1 cellular context compared by ENCODE assay signal in the genomic region with DNA sequence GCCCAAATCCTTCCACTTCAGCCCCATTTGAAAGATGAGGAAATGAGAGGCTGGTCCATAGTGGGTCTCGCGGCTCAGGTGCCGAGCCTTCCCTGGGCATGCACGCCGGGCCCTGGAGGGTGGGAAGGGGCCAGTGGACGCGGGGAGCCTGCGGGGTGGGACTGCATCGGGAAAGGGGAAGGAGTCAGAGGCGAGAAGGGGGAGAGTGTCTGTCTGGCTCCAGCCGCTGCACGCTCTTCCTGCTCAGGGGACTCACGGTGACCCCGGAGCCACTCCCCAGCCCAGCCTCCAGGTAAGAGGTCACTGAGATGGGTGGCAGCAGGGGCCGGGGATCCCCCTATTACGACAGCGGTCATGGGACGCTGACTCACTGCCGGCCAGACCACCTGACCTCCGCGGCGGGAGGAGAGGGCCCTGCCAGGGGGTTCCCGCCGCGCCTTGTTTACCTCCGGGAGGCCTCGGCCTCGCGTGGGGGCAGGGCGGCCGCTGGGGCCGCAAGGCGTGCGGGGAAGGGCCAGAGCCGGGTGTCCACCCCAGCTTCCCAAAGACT.
TF ChIP-seq lines count a peak whose summit lies in the region.

No MANE protein-coding gene starts in this region.

TF ChIP-seq in HepG2, 621 proteins besides CTCF, POLR2A, EP300 and RAD21 (continued from another document and continues in another):
- TF ChIP-seq, protein P1, sequence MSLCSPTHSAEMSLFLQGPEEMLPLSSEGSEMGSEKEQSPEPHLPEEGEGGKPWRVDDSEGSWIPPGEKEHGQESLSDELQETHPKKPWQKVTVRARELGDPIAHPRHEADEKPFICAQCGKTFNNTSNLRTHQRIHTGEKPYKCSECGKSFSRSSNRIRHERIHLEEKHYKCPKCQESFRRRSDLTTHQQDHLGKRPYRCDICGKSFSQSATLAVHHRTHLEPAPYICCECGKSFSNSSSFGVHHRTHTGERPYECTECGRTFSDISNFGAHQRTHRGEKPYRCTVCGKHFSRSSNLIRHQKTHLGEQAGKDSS (CRISPR knock-in tag; IDR thresholded peaks at IDR 0.05; ENCODE audit: borderline replicate concordance, low read depth): no peak
- TF ChIP-seq ZNF629 (CRISPR knock-in tag; conservative IDR thresholded peaks at IDR 0.05) (peak; percentile 83), ZKSCAN8 (CRISPR knock-in tag; IDR thresholded peaks at IDR 0.05; ENCODE audit: borderline replicate concordance) (peak; percentile 60; the same call in 1 of the 2 replicates), SIX1 (CRISPR knock-in tag; IDR thresholded peaks at IDR 0.05; ENCODE audit: borderline replicate concordance) (no peak), XRCC5 (optimal IDR thresholded peaks at IDR 0.05; ENCODE audit: low read length) (peak; percentile 47), KDM3A (CRISPR knock-in tag; IDR thresholded peaks at IDR 0.05; ENCODE audit: low read depth) (peak; percentile 58; the same call in 1 of the 2 replicates), KDM4B (CRISPR knock-in tag; IDR thresholded peaks at IDR 0.05) (peak; percentile 82; the same call in 1 of the 2 replicates), ZNF543 (CRISPR knock-in tag; IDR thresholded peaks at IDR 0.05) (peak; percentile 83; the same call in 1 of the 2 replicates), ZNF761 (CRISPR knock-in tag; conservative IDR thresholded peaks at IDR 0.05) (peak; percentile 74), DNMT3B (CRISPR knock-in tag; conservative IDR thresholded peaks at IDR 0.05) (0 out of 2 replicates have a peak, but pooled peaks have one; percentile 73), SNAI1 (CRISPR knock-in tag; IDR thresholded peaks at IDR 0.05; ENCODE audit: borderline replicate concordance) (no peak), ZNF841 (CRISPR knock-in tag; IDR thresholded peaks at IDR 0.05; ENCODE audit: borderline replicate concordance) (0 out of 2 replicates have a peak, but pooled peaks have one; percentile 67), U2AF1 (optimal IDR thresholded peaks at IDR 0.05; ENCODE audit: low read depth, low read length) (peak; percentile 50), SAP130 (CRISPR knock-in tag; IDR thresholded peaks at IDR 0.05; ENCODE audit: low read depth) (peak; percentile 94), ZNF678 (CRISPR knock-in tag; IDR thresholded peaks at IDR 0.05) (no peak), CEBPG (CRISPR knock-in tag; IDR thresholded peaks at IDR 0.05) (peak; percentile 92), MBNL3 (CRISPR knock-in tag; conservative IDR thresholded peaks at IDR 0.05) (no peak), ZNF180 (CRISPR knock-in tag; IDR thresholded peaks at IDR 0.05; ENCODE audit: borderline replicate concordance, low read depth) (no peak), FLYWCH1 (CRISPR knock-in tag; IDR thresholded peaks at IDR 0.05) (peak; percentile 67; the same call in 1 of the 2 replicates), FOXK1 (CRISPR knock-in tag; IDR thresholded peaks at IDR 0.05; ENCODE audit: borderline replicate concordance, low read depth) (peak; percentile 99), ELF1 (CRISPR knock-in tag; IDR thresholded peaks at IDR 0.05) (peak; percentile 78), RFX5 (IDR thresholded peaks at IDR 0.05; ENCODE audit: low read depth, low read length) (no peak), RCOR2 (CRISPR knock-in tag; IDR thresholded peaks at IDR 0.05) (0 out of 2 replicates have a peak, but pooled peaks have one; percentile 15), CREM (IDR thresholded peaks at IDR 0.05) (peak; percentile 85), CREM (CRISPR knock-in tag; IDR thresholded peaks at IDR 0.05) (no peak), ZNF431 (CRISPR knock-in tag; IDR thresholded peaks at IDR 0.05; ENCODE audit: borderline replicate concordance, low read depth) (peak; percentile 78), SP140L (CRISPR knock-in tag; IDR thresholded peaks at IDR 0.05; ENCODE audit: borderline replicate concordance) (no peak), PITX1 (CRISPR knock-in tag; IDR thresholded peaks at IDR 0.05) (peak; percentile 86; the same call in 1 of the 2 replicates), KLF12 (CRISPR knock-in tag; IDR thresholded peaks at IDR 0.05; ENCODE audit: borderline replicate concordance) (0 out of 2 replicates have a peak, but pooled peaks have one; percentile 62), ZNF605 (CRISPR knock-in tag; IDR thresholded peaks at IDR 0.05) (peak; percentile 80), NFE2L1 (CRISPR knock-in tag; IDR thresholded peaks at IDR 0.05; ENCODE audit: borderline replicate concordance) (no peak; the same call in 1 of the 2 replicates), HMGA1 (CRISPR knock-in tag; conservative IDR thresholded peaks at IDR 0.05) (no peak), ZSCAN21 (CRISPR knock-in tag; IDR thresholded peaks at IDR 0.05; ENCODE audit: borderline replicate concordance) (peak; percentile 8; the same call in 1 of the 2 replicates), RELA (CRISPR knock-in tag; IDR thresholded peaks at IDR 0.05) (peak; percentile 99), ZNF205 (CRISPR knock-in tag; IDR thresholded peaks at IDR 0.05) (no peak; the same call in 1 of the 2 replicates)
- TF ChIP-seq, protein P2, sequence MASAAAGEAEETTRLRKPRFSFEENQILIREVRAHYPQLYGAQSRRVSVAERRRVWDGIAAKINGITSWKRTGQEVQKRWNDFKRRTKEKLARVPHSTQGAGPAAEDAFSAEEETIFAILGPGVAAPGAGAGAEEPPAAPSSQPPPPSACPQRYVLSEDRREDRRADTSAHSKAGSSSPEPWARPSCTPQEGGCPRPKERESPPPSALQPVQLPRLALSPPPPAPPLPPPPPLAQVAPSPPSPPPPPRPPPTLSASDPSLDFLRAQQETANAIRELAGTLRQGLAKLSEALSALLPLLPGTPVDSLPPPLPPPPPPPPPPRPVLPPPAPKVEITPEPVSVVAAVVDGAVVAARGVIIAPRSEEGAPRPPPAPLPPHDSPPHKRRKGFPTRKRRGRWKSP (CRISPR knock-in tag; IDR thresholded peaks at IDR 0.05): no peak
- TF ChIP-seq, protein P3, sequence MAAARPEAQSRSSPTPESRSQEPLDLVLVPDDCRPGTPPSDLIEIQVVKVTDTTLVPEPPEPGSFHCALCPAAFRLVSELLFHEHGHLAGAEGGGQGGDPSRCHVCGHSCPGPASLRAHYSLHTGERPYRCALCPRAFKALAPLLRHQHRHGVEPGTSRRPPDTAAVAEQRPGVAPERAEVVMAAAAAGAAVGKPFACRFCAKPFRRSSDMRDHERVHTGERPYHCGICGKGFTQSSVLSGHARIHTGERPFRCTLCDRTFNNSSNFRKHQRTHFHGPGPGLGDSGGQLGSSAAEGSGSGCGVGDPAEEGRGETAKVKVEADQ (CRISPR knock-in tag; IDR thresholded peaks at IDR 0.05; ENCODE audit: borderline replicate concordance): peak; percentile 52; the same call in 1 of the 2 replicates
- TF ChIP-seq, protein P4, sequence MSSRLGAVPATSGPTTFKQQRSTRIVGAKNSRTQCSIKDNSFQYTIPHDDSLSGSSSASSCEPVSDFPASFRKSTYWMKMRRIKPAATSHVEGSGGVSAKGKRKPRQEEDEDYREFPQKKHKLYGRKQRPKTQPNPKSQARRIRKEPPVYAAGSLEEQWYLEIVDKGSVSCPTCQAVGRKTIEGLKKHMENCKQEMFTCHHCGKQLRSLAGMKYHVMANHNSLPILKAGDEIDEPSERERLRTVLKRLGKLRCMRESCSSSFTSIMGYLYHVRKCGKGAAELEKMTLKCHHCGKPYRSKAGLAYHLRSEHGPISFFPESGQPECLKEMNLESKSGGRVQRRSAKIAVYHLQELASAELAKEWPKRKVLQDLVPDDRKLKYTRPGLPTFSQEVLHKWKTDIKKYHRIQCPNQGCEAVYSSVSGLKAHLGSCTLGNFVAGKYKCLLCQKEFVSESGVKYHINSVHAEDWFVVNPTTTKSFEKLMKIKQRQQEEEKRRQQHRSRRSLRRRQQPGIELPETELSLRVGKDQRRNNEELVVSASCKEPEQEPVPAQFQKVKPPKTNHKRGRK (CRISPR knock-in tag; IDR thresholded peaks at IDR 0.05): no peak
- TF ChIP-seq, protein P5, sequence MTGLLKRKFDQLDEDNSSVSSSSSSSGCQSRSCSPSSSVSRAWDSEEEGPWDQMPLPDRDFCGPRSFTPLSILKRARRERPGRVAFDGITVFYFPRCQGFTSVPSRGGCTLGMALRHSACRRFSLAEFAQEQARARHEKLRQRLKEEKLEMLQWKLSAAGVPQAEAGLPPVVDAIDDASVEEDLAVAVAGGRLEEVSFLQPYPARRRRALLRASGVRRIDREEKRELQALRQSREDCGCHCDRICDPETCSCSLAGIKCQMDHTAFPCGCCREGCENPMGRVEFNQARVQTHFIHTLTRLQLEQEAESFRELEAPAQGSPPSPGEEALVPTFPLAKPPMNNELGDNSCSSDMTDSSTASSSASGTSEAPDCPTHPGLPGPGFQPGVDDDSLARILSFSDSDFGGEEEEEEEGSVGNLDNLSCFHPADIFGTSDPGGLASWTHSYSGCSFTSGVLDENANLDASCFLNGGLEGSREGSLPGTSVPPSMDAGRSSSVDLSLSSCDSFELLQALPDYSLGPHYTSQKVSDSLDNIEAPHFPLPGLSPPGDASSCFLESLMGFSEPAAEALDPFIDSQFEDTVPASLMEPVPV (CRISPR knock-in tag; IDR thresholded peaks at IDR 0.05): peak; percentile 85; the same call in 1 of the 2 replicates
- TF ChIP-seq, protein P6, sequence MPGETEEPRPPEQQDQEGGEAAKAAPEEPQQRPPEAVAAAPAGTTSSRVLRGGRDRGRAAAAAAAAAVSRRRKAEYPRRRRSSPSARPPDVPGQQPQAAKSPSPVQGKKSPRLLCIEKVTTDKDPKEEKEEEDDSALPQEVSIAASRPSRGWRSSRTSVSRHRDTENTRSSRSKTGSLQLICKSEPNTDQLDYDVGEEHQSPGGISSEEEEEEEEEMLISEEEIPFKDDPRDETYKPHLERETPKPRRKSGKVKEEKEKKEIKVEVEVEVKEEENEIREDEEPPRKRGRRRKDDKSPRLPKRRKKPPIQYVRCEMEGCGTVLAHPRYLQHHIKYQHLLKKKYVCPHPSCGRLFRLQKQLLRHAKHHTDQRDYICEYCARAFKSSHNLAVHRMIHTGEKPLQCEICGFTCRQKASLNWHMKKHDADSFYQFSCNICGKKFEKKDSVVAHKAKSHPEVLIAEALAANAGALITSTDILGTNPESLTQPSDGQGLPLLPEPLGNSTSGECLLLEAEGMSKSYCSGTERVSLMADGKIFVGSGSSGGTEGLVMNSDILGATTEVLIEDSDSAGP (CRISPR knock-in tag; IDR thresholded peaks at IDR 0.05; ENCODE audit: borderline replicate concordance): peak; percentile 87; the same call in 1 of the 2 replicates
- TF ChIP-seq, protein P7, sequence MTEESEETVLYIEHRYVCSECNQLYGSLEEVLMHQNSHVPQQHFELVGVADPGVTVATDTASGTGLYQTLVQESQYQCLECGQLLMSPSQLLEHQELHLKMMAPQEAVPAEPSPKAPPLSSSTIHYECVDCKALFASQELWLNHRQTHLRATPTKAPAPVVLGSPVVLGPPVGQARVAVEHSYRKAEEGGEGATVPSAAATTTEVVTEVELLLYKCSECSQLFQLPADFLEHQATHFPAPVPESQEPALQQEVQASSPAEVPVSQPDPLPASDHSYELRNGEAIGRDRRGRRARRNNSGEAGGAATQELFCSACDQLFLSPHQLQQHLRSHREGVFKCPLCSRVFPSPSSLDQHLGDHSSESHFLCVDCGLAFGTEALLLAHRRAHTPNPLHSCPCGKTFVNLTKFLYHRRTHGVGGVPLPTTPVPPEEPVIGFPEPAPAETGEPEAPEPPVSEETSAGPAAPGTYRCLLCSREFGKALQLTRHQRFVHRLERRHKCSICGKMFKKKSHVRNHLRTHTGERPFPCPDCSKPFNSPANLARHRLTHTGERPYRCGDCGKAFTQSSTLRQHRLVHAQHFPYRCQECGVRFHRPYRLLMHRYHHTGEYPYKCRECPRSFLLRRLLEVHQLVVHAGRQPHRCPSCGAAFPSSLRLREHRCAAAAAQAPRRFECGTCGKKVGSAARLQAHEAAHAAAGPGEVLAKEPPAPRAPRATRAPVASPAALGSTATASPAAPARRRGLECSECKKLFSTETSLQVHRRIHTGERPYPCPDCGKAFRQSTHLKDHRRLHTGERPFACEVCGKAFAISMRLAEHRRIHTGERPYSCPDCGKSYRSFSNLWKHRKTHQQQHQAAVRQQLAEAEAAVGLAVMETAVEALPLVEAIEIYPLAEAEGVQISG (CRISPR knock-in tag; IDR thresholded peaks at IDR 0.05): peak; percentile 79
- TF ChIP-seq, protein P8, sequence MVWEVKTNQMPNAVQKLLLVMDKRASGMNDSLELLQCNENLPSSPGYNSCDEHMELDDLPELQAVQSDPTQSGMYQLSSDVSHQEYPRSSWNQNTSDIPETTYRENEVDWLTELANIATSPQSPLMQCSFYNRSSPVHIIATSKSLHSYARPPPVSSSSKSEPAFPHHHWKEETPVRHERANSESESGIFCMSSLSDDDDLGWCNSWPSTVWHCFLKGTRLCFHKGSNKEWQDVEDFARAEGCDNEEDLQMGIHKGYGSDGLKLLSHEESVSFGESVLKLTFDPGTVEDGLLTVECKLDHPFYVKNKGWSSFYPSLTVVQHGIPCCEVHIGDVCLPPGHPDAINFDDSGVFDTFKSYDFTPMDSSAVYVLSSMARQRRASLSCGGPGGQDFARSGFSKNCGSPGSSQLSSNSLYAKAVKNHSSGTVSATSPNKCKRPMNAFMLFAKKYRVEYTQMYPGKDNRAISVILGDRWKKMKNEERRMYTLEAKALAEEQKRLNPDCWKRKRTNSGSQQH (CRISPR knock-in tag; IDR thresholded peaks at IDR 0.05; ENCODE audit: low read depth): peak; percentile 93; the same call in 1 of the 2 replicates
- TF ChIP-seq, protein P9, sequence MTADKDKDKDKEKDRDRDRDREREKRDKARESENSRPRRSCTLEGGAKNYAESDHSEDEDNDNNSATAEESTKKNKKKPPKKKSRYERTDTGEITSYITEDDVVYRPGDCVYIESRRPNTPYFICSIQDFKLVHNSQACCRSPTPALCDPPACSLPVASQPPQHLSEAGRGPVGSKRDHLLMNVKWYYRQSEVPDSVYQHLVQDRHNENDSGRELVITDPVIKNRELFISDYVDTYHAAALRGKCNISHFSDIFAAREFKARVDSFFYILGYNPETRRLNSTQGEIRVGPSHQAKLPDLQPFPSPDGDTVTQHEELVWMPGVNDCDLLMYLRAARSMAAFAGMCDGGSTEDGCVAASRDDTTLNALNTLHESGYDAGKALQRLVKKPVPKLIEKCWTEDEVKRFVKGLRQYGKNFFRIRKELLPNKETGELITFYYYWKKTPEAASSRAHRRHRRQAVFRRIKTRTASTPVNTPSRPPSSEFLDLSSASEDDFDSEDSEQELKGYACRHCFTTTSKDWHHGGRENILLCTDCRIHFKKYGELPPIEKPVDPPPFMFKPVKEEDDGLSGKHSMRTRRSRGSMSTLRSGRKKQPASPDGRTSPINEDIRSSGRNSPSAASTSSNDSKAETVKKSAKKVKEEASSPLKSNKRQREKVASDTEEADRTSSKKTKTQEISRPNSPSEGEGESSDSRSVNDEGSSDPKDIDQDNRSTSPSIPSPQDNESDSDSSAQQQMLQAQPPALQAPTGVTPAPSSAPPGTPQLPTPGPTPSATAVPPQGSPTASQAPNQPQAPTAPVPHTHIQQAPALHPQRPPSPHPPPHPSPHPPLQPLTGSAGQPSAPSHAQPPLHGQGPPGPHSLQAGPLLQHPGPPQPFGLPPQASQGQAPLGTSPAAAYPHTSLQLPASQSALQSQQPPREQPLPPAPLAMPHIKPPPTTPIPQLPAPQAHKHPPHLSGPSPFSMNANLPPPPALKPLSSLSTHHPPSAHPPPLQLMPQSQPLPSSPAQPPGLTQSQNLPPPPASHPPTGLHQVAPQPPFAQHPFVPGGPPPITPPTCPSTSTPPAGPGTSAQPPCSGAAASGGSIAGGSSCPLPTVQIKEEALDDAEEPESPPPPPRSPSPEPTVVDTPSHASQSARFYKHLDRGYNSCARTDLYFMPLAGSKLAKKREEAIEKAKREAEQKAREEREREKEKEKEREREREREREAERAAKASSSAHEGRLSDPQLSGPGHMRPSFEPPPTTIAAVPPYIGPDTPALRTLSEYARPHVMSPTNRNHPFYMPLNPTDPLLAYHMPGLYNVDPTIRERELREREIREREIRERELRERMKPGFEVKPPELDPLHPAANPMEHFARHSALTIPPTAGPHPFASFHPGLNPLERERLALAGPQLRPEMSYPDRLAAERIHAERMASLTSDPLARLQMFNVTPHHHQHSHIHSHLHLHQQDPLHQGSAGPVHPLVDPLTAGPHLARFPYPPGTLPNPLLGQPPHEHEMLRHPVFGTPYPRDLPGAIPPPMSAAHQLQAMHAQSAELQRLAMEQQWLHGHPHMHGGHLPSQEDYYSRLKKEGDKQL (CRISPR knock-in tag; IDR thresholded peaks at IDR 0.05; ENCODE audit: low read depth): peak; percentile 80
